Comparison of ENCODE assay signal across 14 cellular contexts in genomic region chr3:175070946-175071345, GRCh38.
"Had no signal": no experiment of that assay in that cellular context is flagged by ENCODE, and none has a peak within 500 bp of the region (broad histone marks: within the 10 kb centered on the region; RNA-seq: fewer than 3 reads in every experiment).

No MANE protein-coding gene starts in this region.

- H3K27ac ChIP-seq: adrenal gland, parathyroid adenoma, thoracic aorta, uterus had no signal

- H3K4me1 ChIP-seq: adrenal gland, parathyroid adenoma, uterus had no signal

- H3K36me3 ChIP-seq: adrenal gland, thoracic aorta, uterus had no signal

- DNase-seq: activated CD4-positive, alpha-beta T cell treated with anti-CD3 and anti-CD28 coated beads, Interleukin-2, amount 50 U/mL, for 1 hour; activated naive CD4-positive, alpha-beta T cell treated with anti-CD3 and anti-CD28 coated beads, Interleukin-2, amount 50 U/mL, for 16 hours; adrenal gland; cortex of kidney; effector memory CD4-positive, alpha-beta T cell; hippocampal formation; kidney glomerular epithelial cell; naive thymus-derived CD4-positive, alpha-beta T cell; retina; stimulated activated CD4-positive, alpha-beta T cell treated with anti-CD3 and anti-CD28 coated beads, Interleukin-4, amount 100 ng/mL, for 4 hours; stimulated activated naive CD8-positive, alpha-beta T cell treated with anti-CD3 and anti-CD28 coated beads, Interleukin-15, amount 100 ng/mL, for 72 hours; uterus had no signal

- H3K4me3 ChIP-seq: adrenal gland, thoracic aorta, uterus had no signal

- H3K27me3 ChIP-seq: adrenal gland, uterus had no signal

- H3K9me3 ChIP-seq: adrenal gland, uterus had no signal
